Comparison of ENCODE assay signal across 2 cellular contexts in the genomic region with DNA sequence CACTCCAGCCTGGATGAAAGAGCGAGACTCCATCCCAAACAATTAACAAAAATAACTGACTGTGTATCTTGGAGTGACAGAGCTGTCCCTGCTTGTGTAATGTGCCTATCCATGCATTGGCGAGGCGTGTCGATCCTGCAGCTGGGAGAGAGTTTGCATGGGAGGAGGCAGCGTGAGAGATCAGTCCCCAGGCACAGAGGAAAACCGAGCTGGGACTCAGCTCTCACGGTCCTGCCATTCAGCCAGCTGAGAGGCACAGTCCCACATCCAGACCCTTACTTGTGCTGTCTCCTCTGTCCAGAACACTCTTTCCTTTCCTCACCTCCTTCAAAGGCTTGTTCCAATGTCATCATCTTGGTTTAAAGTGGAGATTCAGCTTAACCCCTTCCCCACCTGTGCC.
TF ChIP-seq lines count a peak whose summit lies in the region.

No MANE protein-coding gene starts in this region.

TF ChIP-seq in A549, 52 proteins besides CTCF, POLR2A, EP300 and RAD21:
- TF ChIP-seq NR3C1 (IDR thresholded peaks at IDR 0.05) (no peak), JUNB (IDR thresholded peaks at IDR 0.05) (no peak), ESRRA (IDR thresholded peaks at IDR 0.05; ENCODE audit: borderline replicate concordance, low read length) (no peak), GATA3 (IDR thresholded peaks at IDR 0.05; ENCODE audit: borderline replicate concordance) (no peak), EHMT2 (IDR thresholded peaks at IDR 0.05; ENCODE audit: low read depth) (no peak), MAFK (IDR thresholded peaks at IDR 0.05; ENCODE audit: partially characterized antibody) (no peak), BHLHE40 (IDR thresholded peaks at IDR 0.05; ENCODE audit: low read depth, low read length) (no peak), POLR2AphosphoS2 (conservative IDR thresholded peaks at IDR 0.05; ENCODE audit: low read length) (no peak), NFE2L2 (conservative IDR thresholded peaks at IDR 0.05; ENCODE audit: low read length) (no peak)

TF ChIP-seq in H1, 55 proteins besides CTCF, POLR2A, EP300 and RAD21:
- no peak for TF ChIP-seq TAF7 (optimal IDR thresholded peaks at IDR 0.05; ENCODE audit: borderline replicate concordance, low read depth, low read length)
- TF ChIP-seq CBX8 (IDR thresholded peaks at IDR 0.05; ENCODE audit: borderline replicate concordance, low read depth, low read length) = no peak
- TF ChIP-seq KDM1A (IDR thresholded peaks at IDR 0.05; ENCODE audit: borderline replicate concordance, low read length) = no peak
- TF ChIP-seq TAF1 (IDR thresholded peaks at IDR 0.05; ENCODE audit: low read depth, low read length) = no peak
- TF ChIP-seq, protein P1, sequence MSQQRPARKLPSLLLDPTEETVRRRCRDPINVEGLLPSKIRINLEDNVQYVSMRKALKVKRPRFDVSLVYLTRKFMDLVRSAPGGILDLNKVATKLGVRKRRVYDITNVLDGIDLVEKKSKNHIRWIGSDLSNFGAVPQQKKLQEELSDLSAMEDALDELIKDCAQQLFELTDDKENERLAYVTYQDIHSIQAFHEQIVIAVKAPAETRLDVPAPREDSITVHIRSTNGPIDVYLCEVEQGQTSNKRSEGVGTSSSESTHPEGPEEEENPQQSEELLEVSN (IDR thresholded peaks at IDR 0.05) = no peak
- TF ChIP-seq BACH1 (IDR thresholded peaks at IDR 0.05; ENCODE audit: low read length) = no peak
- TF ChIP-seq POLR2AphosphoS5 (IDR thresholded peaks at IDR 0.05; ENCODE audit: low read depth, low read length) = no peak
- TF ChIP-seq, protein P2, sequence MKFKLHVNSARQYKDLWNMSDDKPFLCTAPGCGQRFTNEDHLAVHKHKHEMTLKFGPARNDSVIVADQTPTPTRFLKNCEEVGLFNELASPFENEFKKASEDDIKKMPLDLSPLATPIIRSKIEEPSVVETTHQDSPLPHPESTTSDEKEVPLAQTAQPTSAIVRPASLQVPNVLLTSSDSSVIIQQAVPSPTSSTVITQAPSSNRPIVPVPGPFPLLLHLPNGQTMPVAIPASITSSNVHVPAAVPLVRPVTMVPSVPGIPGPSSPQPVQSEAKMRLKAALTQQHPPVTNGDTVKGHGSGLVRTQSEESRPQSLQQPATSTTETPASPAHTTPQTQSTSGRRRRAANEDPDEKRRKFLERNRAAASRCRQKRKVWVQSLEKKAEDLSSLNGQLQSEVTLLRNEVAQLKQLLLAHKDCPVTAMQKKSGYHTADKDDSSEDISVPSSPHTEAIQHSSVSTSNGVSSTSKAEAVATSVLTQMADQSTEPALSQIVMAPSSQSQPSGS (IDR thresholded peaks at IDR 0.05; ENCODE audit: low read length) = no peak
- TF ChIP-seq YY1 (IDR thresholded peaks at IDR 0.05; ENCODE audit: low read depth, low read length) = no peak
- TF ChIP-seq KDM5A (IDR thresholded peaks at IDR 0.05; ENCODE audit: low read length) = no peak
- no peak for TF ChIP-seq RBBP5 (IDR thresholded peaks at IDR 0.05; ENCODE audit: borderline replicate concordance, low read depth, low read length)
- no peak for TF ChIP-seq NANOG (IDR thresholded peaks at IDR 0.05; ENCODE audit: insufficient read depth, low read depth, low read length, poor library complexity, severe bottlenecking)
- TF ChIP-seq BRCA1 (IDR thresholded peaks at IDR 0.05; ENCODE audit: low read depth, low read length) = no peak
- no peak for TF ChIP-seq EZH2 (IDR thresholded peaks at IDR 0.05; ENCODE audit: low read depth, low read length, severe bottlenecking)
- no peak for TF ChIP-seq HDAC6 (IDR thresholded peaks at IDR 0.05; ENCODE audit: low read depth, low read length)
- no peak for TF ChIP-seq RXRA (IDR thresholded peaks at IDR 0.05; ENCODE audit: insufficient read depth, low read depth, low read length)
- no peak for TF ChIP-seq BCL11A (IDR thresholded peaks at IDR 0.05; ENCODE audit: low read depth in 2 of 2, low read length in 2 of 2)
- no peak for TF ChIP-seq SIX5 (IDR thresholded peaks at IDR 0.05; ENCODE audit: low read depth, low read length)
- no peak for TF ChIP-seq PHF8 (conservative IDR thresholded peaks at IDR 0.05; ENCODE audit: low read depth, low read length)
- no peak for TF ChIP-seq SAP30 (IDR thresholded peaks at IDR 0.05; ENCODE audit: insufficient read depth, insufficient replicate concordance, low read length)
